Comparison of ENCODE assay signal across 8 cellular contexts in the genomic region with DNA sequence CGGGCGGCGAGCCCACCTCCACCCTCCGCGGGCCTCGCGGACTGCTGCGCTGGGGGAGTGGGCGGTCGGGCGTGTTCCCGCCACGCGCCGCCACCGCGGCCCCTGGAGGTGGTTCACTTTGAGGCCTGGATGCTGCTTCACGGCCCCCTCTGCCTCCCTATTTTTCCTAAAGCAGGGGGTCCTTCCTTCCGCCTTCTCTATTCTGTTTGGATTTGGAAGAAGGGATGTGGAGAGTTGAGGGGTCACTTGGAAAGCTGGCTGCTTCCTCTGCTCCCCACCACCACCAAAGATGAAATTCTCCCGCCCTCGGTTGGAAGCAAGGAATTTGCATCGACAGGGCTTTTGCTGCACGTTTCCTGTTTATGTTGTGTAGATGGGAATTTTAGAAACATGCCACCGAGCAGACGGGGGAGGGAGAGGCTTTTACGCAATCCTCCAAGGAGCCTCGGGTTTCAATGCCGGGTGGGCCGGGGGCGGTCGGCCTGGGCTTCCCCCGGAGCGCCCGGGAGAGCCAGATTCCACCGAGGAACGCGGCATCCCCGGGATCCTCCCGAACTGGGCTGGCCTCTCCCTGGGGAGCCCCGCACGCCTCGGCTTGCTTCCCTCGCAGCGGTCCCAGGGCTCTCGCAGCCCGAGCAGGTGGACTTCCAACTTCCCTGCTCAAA. TPM values are rescaled to one million over a fixed set of nuclear protein-coding genes. Genes with fewer than 3 reads are reported as not detected.
DNase-seq lines count a peak whose midpoint lies in the region; ATAC-seq and TF ChIP-seq lines count a peak whose summit lies in the region.

No MANE protein-coding gene starts in this region.

- H3K27ac ChIP-seq in prostate gland: peak overlapping the region; percentile 94 to 96

- intact Hi-C loops in left ventricle myocardium superior (cut with micrococcal nuclease) (no loop called here), prostate gland (cut with DNase I) (no loop called here)

- no peak for TF ChIP-seq POLR2A in prostate gland (IDR thresholded peaks at IDR 0.05)

- ATAC-seq in left ventricle myocardium superior: peak; percentile 44
- ATAC-seq in GM19351 (IDR thresholded peaks at IDR 0.05; ENCODE audit: unreplicated experiment): no peak

- H3K4me3 ChIP-seq in Jurkat, Clone E6-1 (ENCODE audit: low read length): peak overlapping the region; percentile 62
- peak overlapping the region; percentile 76 to 99 for H3K4me3 ChIP-seq in prostate gland

- no peaks in the 10 kb centered on the region for H3K9me3 ChIP-seq in prostate gland

- no peak for TF ChIP-seq CTCF in prostate gland (IDR thresholded peaks at IDR 0.05)

- WGBS in prostate gland: under 1% methylated on average over 46 of the region's 46 CpGs

- DNase-seq in COR-L47 (lab: John Stamatoyannopoulos, UW) (peak; percentile 9), amniotic epithelial cell (ENCODE audit: low read depth) (peak; percentile 79), left ventricle myocardium superior (peak; percentile 70), prostate gland (ENCODE audit: low spot score) (peak; percentile 55), inferior parietal cortex (ENCODE audit: extremely low spot score) (no peak)
- DNase-seq in Jurkat, Clone E6-1 (ENCODE audit: low read depth, low spot score): no peak
- DNase-seq in stimulated activated CD8-positive, alpha-beta memory T cell treated with anti-CD3 and anti-CD28 coated beads, Interleukin-4, amount 100 ng/mL, for 48 hours: no peak

- H3K27me3 ChIP-seq in prostate gland (replicated peaks; ENCODE audit: insufficient read depth): no peaks in the 10 kb centered on the region

- no peaks in the 10 kb centered on the region for H3K36me3 ChIP-seq in prostate gland

- H3K4me1 ChIP-seq in prostate gland (replicated peaks): peaks cover 3% of the 10 kb centered on the region

RNA-seq across cellular contexts. Expression of gene SBF2, which starts 0.4 kb away (rescaled TPM):
- 15.8 TPM for polyA plus RNA-seq in Jurkat, Clone E6-1 (2012; ENCODE audit: insufficient read depth, insufficient read length)
- total RNA-seq in left ventricle myocardium superior: 17.9 TPM
- total RNA-seq in prostate gland: 10 to 100 TPM; 35.9 to 56.7 TPM

RNA-seq across cellular contexts. Expression of gene ADM, which starts 10.5 kb away (rescaled TPM):
- polyA plus RNA-seq in Jurkat, Clone E6-1 (2012; ENCODE audit: insufficient read depth, insufficient read length): not detected
- total RNA-seq in left ventricle myocardium superior (23.4 TPM), prostate gland (10 to 100 TPM; 20.4 to 33.7 TPM)

Comparison
In these comparisons a context has a peak if more than half of its experiments do, and no peak if none do; other contexts are left out.
1. DNase-seq: peak in COR-L47 (single experiment), amniotic epithelial cell (single experiment), left ventricle myocardium superior (single experiment) and prostate gland (single experiment); none in Jurkat, Clone E6-1 (single experiment), inferior parietal cortex (single experiment) and stimulated activated CD8-positive, alpha-beta memory T cell treated with anti-CD3 and anti-CD28 coated beads, Interleukin-4, amount 100 ng/mL, for 48 hours (single experiment).